In genomic region chr1:116556289-116557006, GRCh38 we compare ENCODE assay signal across 8 cellular contexts. TPM values are rescaled to one million over a fixed set of nuclear protein-coding genes. Genes with fewer than 3 reads are reported as not detected.
DNase-seq lines count a peak whose midpoint lies in the region; ATAC-seq and TF ChIP-seq lines count a peak whose summit lies in the region.

No MANE protein-coding gene starts in this region.

- DNase-seq in NOMO-1 treated with dmso at 0.1 percent for 144 hours (lab: John Stamatoyannopoulos, UW; ENCODE audit: unreplicated experiment) (peak; percentile 37), left colon (peak; percentile 66 to 90), NCI-H1048 (lab: John Stamatoyannopoulos, UW) (no peak), ovary (no peak)
- peak; percentile 63 for DNase-seq in activated gamma-delta T cell treated with anti-CD3 and anti-CD28 coated beads, Interleukin-2, amount 50 U/mL, for 16 hours (ENCODE audit: low read depth)

- peaks cover 91% of the 10 kb centered on the region for H3K4me1 Mint-ChIP-seq in stimulated activated memory B cell treated with anti-CD40 and anti-IgM and Interleukin-4, amounts not matched to agents 10 μg/mL and 1 μg/mL and 100 μg/mL, for 72 hours

- TF ChIP-seq POLR2A in GM15510 (IDR thresholded peaks at IDR 0.05; ENCODE audit: borderline replicate concordance, extremely low read depth, insufficient read length): peak; percentile 49
- no peak for TF ChIP-seq POLR2A in ovary (IDR thresholded peaks at IDR 0.05)

- no peak for TF ChIP-seq CTCF in ovary (IDR thresholded peaks at IDR 0.05)

- ATAC-seq in HG02642 (IDR thresholded peaks at IDR 0.05; ENCODE audit: poor library complexity, unreplicated experiment) (peak; percentile 62), left colon (peak; percentile 95)
- ATAC-seq in stimulated activated memory B cell treated with anti-CD40 and anti-IgM and Interleukin-4, amounts not matched to agents 10 μg/mL and 1 μg/mL and 100 μg/mL, for 72 hours: peak; percentile 89

- intact Hi-C loops in left colon (cut with DNase I, micrococcal nuclease) (loop anchor here in 1 of 2 donors (5.0 kb wide), 1 partner anchor 49 kb away; no protein-coding TSS in a partner anchor), ovary (cut with DNase I) (no loop called here)

- no peaks in the 10 kb centered on the region for H3K9me3 ChIP-seq in ovary

- 86 to 90% (median 89%) methylated on average over 6 of the region's 6 CpGs for WGBS in ovary, 3 donors

- H3K27me3 ChIP-seq in ovary: no peaks in the 10 kb centered on the region

- H3K36me3 ChIP-seq in ovary: no peaks in the 10 kb centered on the region

- H3K27me3 Mint-ChIP-seq in stimulated activated memory B cell treated with anti-CD40 and anti-IgM and Interleukin-4, amounts not matched to agents 10 μg/mL and 1 μg/mL and 100 μg/mL, for 72 hours: no peaks in the 10 kb centered on the region

- no peak overlapping the region for H3K27ac ChIP-seq in ovary

- no peak overlapping the region for H3K4me3 ChIP-seq in ovary

- peaks cover 43% of the 10 kb centered on the region for H3K36me3 Mint-ChIP-seq in stimulated activated memory B cell treated with anti-CD40 and anti-IgM and Interleukin-4, amounts not matched to agents 10 μg/mL and 1 μg/mL and 100 μg/mL, for 72 hours

- H3K27ac Mint-ChIP-seq in stimulated activated memory B cell treated with anti-CD40 and anti-IgM and Interleukin-4, amounts not matched to agents 10 μg/mL and 1 μg/mL and 100 μg/mL, for 72 hours: peak overlapping the region; percentile 99

- TF ChIP-seq EP300 in ovary (IDR thresholded peaks at IDR 0.05): no peak

- H3K4me3 Mint-ChIP-seq in stimulated activated memory B cell treated with anti-CD40 and anti-IgM and Interleukin-4, amounts not matched to agents 10 μg/mL and 1 μg/mL and 100 μg/mL, for 72 hours: peak overlapping the region; percentile 12

- no peaks in the 10 kb centered on the region for H3K9me3 Mint-ChIP-seq in stimulated activated memory B cell treated with anti-CD40 and anti-IgM and Interleukin-4, amounts not matched to agents 10 μg/mL and 1 μg/mL and 100 μg/mL, for 72 hours

- no peaks in the 10 kb centered on the region for H3K4me1 ChIP-seq in ovary (ENCODE audit: insufficient read depth)

RNA-seq across cellular contexts. Expression of gene CD58, which starts 14.4 kb away (rescaled TPM):
- 10 to 100 TPM; 30.0 to 34.1 TPM for total RNA-seq in left colon
- total RNA-seq in ovary: 10 to 100 TPM in 1 of 7 donors, 1 to 10 TPM in 6; 5.2 to 10.9 (median 6.3) TPM
- polyA plus RNA-seq in ovary: 10 to 100 TPM in 1 of 2 donors, 1 to 10 TPM in 1; 6.8 to 14.4 TPM

Comparison
In these comparisons a context has a peak if more than half of its experiments do, and no peak if none do; other contexts are left out.
1. DNase-seq: peak in NOMO-1 treated with dmso at 0.1 percent for 144 hours (single experiment), activated gamma-delta T cell treated with anti-CD3 and anti-CD28 coated beads, Interleukin-2, amount 50 U/mL, for 16 hours (single experiment) and left colon (2 of 2); none in NCI-H1048 (single experiment) and ovary (0 of 5).
2. Peak in every context shown above with its lines, with median percentiles within 50 percentile points of each other: ATAC-seq.